ENCODE assay signal across 1 cellular context in the genomic region with DNA sequence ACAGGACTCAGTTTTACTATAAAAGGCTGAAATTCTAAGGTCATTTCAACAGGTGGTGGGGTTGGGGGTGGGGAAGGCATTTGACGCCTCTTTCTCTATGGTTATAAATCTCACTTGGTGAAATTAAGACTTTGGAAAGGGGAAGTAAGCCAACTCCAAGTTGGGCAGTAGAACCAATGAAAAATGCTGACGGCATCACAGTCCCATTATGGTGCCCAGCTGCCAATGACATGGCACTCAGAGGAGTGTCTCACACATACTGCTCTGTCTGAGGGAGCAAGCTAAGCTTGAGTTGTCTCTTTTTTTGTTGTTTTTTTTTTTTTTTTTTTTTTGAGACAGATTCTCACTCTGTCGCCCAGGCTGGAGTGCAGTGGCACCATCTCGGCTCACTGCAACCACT.
TF ChIP-seq lines count a peak whose summit lies in the region.

No MANE protein-coding gene starts in this region.

TF ChIP-seq in H1, 55 proteins besides CTCF, POLR2A, EP300 and RAD21:
- TF ChIP-seq HDAC2 (IDR thresholded peaks at IDR 0.05; ENCODE audit: borderline replicate concordance in 1 of 2, low read depth in 2 of 2, low read length in 2 of 2) (no peak), PHF8 (conservative IDR thresholded peaks at IDR 0.05; ENCODE audit: low read depth, low read length) (no peak), ASH2L (IDR thresholded peaks at IDR 0.05; ENCODE audit: low read length) (no peak), RBBP5 (IDR thresholded peaks at IDR 0.05; ENCODE audit: borderline replicate concordance, low read depth, low read length) (no peak), TCF12 (IDR thresholded peaks at IDR 0.05; ENCODE audit: low read depth, low read length) (no peak), SP1 (IDR thresholded peaks at IDR 0.05; ENCODE audit: low read depth, low read length) (no peak)
